ENCODE assay signal across 16 cellular contexts in genomic region chr6:29968130-29968529, GRCh38. TPM values are rescaled to one million over a fixed set of nuclear protein-coding genes. Genes with fewer than 3 reads are reported as not detected.
DNase-seq lines count a peak whose midpoint lies in the region; ATAC-seq, FAIRE-seq and TF ChIP-seq lines count a peak whose summit lies in the region.
"Had no signal": no experiment of that assay in that cellular context is flagged by ENCODE, and none has a peak within 500 bp of the region (broad histone marks: within the 10 kb centered on the region; RNA-seq: fewer than 3 reads in every experiment).

No MANE protein-coding gene starts in this region.

- no peaks in the 10 kb centered on the region for H3K36me3 Mint-ChIP-seq in natural killer cell
- no peaks in the 10 kb centered on the region for H3K36me3 Mint-ChIP-seq in mesothelial cell of epicardium
- H3K36me3 Mint-ChIP-seq: activated CD4-positive, alpha-beta memory T cell treated with anti-CD3 and anti-CD28 coated beads for 36 hours had no signal

- FAIRE-seq in GM19239 (lab: Jason Lieb, UNC) (peak; percentile 21), bronchial epithelial cell (lab: Jason Lieb, UNC) (no peak)

- H3K4me3 Mint-ChIP-seq in natural killer cell = no peak overlapping the region
- H3K4me3 Mint-ChIP-seq in mesothelial cell of epicardium = no peak overlapping the region
- H3K4me3 Mint-ChIP-seq: activated CD4-positive, alpha-beta memory T cell treated with anti-CD3 and anti-CD28 coated beads for 36 hours; H9 had no signal

- H3K36me3 ChIP-seq in bronchial epithelial cell (ENCODE audit: control insufficient read depth, insufficient read depth, low read length) = no peaks in the 10 kb centered on the region
- H3K36me3 ChIP-seq in mucosa of stomach (ENCODE audit: control insufficient read depth, insufficient read depth, low read length) = no peaks in the 10 kb centered on the region
- H3K36me3 ChIP-seq: breast epithelium had no signal

- no peak for ATAC-seq in natural killer cell

- intact Hi-C loops in natural killer cell (cut with micrococcal nuclease) = loop anchor here (5.0 to 10.0 kb wide), 4 partner anchors 39 to 263 kb away; no protein-coding TSS in a partner anchor

- H3K4me1 ChIP-seq in mucosa of stomach (ENCODE audit: control insufficient read depth, insufficient read depth, low read length) = peaks cover 36% of the 10 kb centered on the region

- no peaks in the 10 kb centered on the region for H3K9me3 ChIP-seq in mucosa of stomach (ENCODE audit: control insufficient read depth, low read length)
- H3K9me3 ChIP-seq: breast epithelium, mucosa of descending colon had no signal

- DNase-seq in GM19239 (ENCODE audit: insufficient read length, low spot score) = no peak
- DNase-seq in LoVo (ENCODE audit: low spot score) = peak; percentile 75
- peak; percentile 88 for DNase-seq in bronchial epithelial cell (ENCODE audit: low read depth)
- no peak for DNase-seq in natural killer cell
- no peak for DNase-seq in mesothelial cell of epicardium (ENCODE audit: low spot score in 2 of 2, unreplicated experiment in 2 of 2)
- DNase-seq in germinal center (ENCODE audit: low spot score) = no peak
- DNase-seq in activated naive CD4-positive, alpha-beta T cell (lab: John Stamatoyannopoulos, UW) = no peak
- DNase-seq: activated CD4-positive, alpha-beta memory T cell treated with anti-CD3 and anti-CD28 coated beads for 36 hours; activated effector memory CD4-positive, alpha-beta T cell treated with anti-CD3 and anti-CD28 coated beads, Interleukin-2, amount 50 U/mL, for 16 hours; H9; retina; substantia nigra; T1000 had no signal

- H3K9ac ChIP-seq in mucosa of stomach (ENCODE audit: low read length) = peak overlapping the region; percentile 25

- TF ChIP-seq CTCF in bronchial epithelial cell (IDR thresholded peaks at IDR 0.05; ENCODE audit: insufficient read depth, low read length, severe bottlenecking) (no peak), natural killer cell (IDR thresholded peaks at IDR 0.05) (no peak), mesothelial cell of epicardium (IDR thresholded peaks at IDR 0.05; ENCODE audit: unreplicated experiment) (no peak)

- H3K27ac Mint-ChIP-seq in natural killer cell (no peak overlapping the region), mesothelial cell of epicardium (no peak overlapping the region)
- H3K27ac Mint-ChIP-seq: activated CD4-positive, alpha-beta memory T cell treated with anti-CD3 and anti-CD28 coated beads for 36 hours had no signal

- H3K27me3 Mint-ChIP-seq in natural killer cell (ENCODE audit: low read depth in 2 of 2) (peaks cover 0 to 9% of the 10 kb centered on the region in 2 donors), mesothelial cell of epicardium (ENCODE audit: low read depth) (peaks cover 27% of the 10 kb centered on the region)

- H3K4me1 Mint-ChIP-seq in natural killer cell (peaks cover 36 to 38% of the 10 kb centered on the region in 2 donors), mesothelial cell of epicardium (peaks cover 31% of the 10 kb centered on the region)

- H3K9me3 Mint-ChIP-seq in natural killer cell = no peaks in the 10 kb centered on the region
- no peaks in the 10 kb centered on the region for H3K9me3 Mint-ChIP-seq in mesothelial cell of epicardium
- H3K9me3 Mint-ChIP-seq: activated CD4-positive, alpha-beta memory T cell treated with anti-CD3 and anti-CD28 coated beads for 36 hours; H9 had no signal

- H3K4me3 ChIP-seq in bronchial epithelial cell (ENCODE audit: low read depth, low read length) (no peak overlapping the region), mucosa of stomach (ENCODE audit: low read length) (no peak overlapping the region)
- H3K4me3 ChIP-seq: breast epithelium, mucosa of descending colon had no signal

- no peaks in the 10 kb centered on the region for H3K27me3 ChIP-seq in bronchial epithelial cell (ENCODE audit: control insufficient read depth, insufficient read depth, low read length)
- H3K27me3 ChIP-seq in mucosa of stomach (ENCODE audit: control insufficient read depth, insufficient read depth, low read length) = no peaks in the 10 kb centered on the region
- H3K27me3 ChIP-seq: breast epithelium had no signal

RNA-seq across cellular contexts. Expression of gene HLA-A, which starts 25.8 kb away (rescaled TPM):
- 268 and 707 TPM in 2 replicates for total RNA-seq in bronchial epithelial cell
- total RNA-seq in natural killer cell = 1,000 to 10,000 TPM; 2,088 to 2,855 (median 2,731) TPM
- 112 to 115 TPM (median 113 TPM) in 3 replicates for total RNA-seq in mesothelial cell of epicardium

Comparison
In these comparisons a context has a peak if more than half of its experiments do, and no peak if none do; other contexts are left out.
1. DNase-seq: peak in LoVo (single experiment) and bronchial epithelial cell (single experiment); none in GM19239 (single experiment), natural killer cell (single experiment), mesothelial cell of epicardium (0 of 2), germinal center (single experiment) and activated naive CD4-positive, alpha-beta T cell (0 of 4).